In genomic region chr2:50344509-50345106, GRCh38 we compare ENCODE assay signal across 17 cellular contexts.
A peak's percentile ranks its signal among the peaks of the same experiment; 100 is the strongest.
DNase-seq lines count a peak whose midpoint lies in the region; ATAC-seq and TF ChIP-seq lines count a peak whose summit lies in the region.
"Had no signal": no experiment of that assay in that cellular context is flagged by ENCODE, and none has a peak within 500 bp of the region (broad histone marks: within the 10 kb centered on the region; RNA-seq: fewer than 3 reads in every experiment).

No MANE protein-coding gene starts in this region.

- H3K4me1 ChIP-seq in cardiac muscle cell (ENCODE audit: low read depth) = peaks cover 6% of the 10 kb centered on the region
- H3K4me1 ChIP-seq in heart left ventricle = peaks cover 0 to 7% (median 0%) of the 10 kb centered on the region in 12 donors
- no peaks in the 10 kb centered on the region for H3K4me1 ChIP-seq in OCI-LY1 (ENCODE audit: insufficient read depth, low read length, severe bottlenecking)
- H3K4me1 ChIP-seq in upper lobe of right lung = no peaks in the 10 kb centered on the region

- H3K4me3 ChIP-seq in cardiac muscle cell = peak overlapping the region; percentile 55
- H3K4me3 ChIP-seq in heart left ventricle = no peak overlapping the region
- H3K4me3 ChIP-seq in OCI-LY1 (ENCODE audit: low read depth, low read length, poor library complexity, severe bottlenecking) = no peak overlapping the region
- H3K4me3 ChIP-seq in upper lobe of right lung = no peak overlapping the region

- H3K4me3 Mint-ChIP-seq in glutamatergic neuron (ENCODE audit: unreplicated experiment) = peak overlapping the region; percentile 9
- H3K4me3 Mint-ChIP-seq: activated CD8-positive, alpha-beta T cell treated with anti-CD3 and anti-CD28 coated beads, Interleukin-2, amount 10 ng/mL, durations not matched to agents 7 days and 5 days; central memory CD8-positive, alpha-beta T cell; stimulated activated naive B cell treated with anti-CD40 and anti-IgM and Interleukin-4, amounts not matched to agents 10 μg/mL and 1 μg/mL and 100 μg/mL, for 72 hours had no signal

- no peaks in the 10 kb centered on the region for H3K79me2 ChIP-seq in OCI-LY1 (ENCODE audit: insufficient read depth, low read length)

- peak overlapping the region; percentile 13 for H3K27ac ChIP-seq in cardiac muscle cell
- no peak overlapping the region for H3K27ac ChIP-seq in heart left ventricle
- H3K27ac ChIP-seq in OCI-LY1 (ENCODE audit: low read depth, low read length, poor library complexity, severe bottlenecking) = no peak overlapping the region
- no peak overlapping the region for H3K27ac ChIP-seq in upper lobe of right lung

- H3K36me3 ChIP-seq in cardiac muscle cell (no peaks in the 10 kb centered on the region), heart left ventricle (no peaks in the 10 kb centered on the region), OCI-LY1 (ENCODE audit: insufficient read depth, low read length) (no peaks in the 10 kb centered on the region), upper lobe of right lung (no peaks in the 10 kb centered on the region)

- intact Hi-C loops in heart left ventricle (cut with DNase I) = no loop called here
- intact Hi-C loops in upper lobe of right lung (cut with DNase I) = no loop called here

- ATAC-seq in heart left ventricle (no peak), upper lobe of right lung (peak; percentile 15), GM19328 (IDR thresholded peaks at IDR 0.05; ENCODE audit: unreplicated experiment) (no peak), HG03280 (IDR thresholded peaks at IDR 0.05; ENCODE audit: unreplicated experiment) (no peak)
- ATAC-seq: activated CD8-positive, alpha-beta T cell treated with anti-CD3 and anti-CD28 coated beads, Interleukin-2, amount 10 ng/mL, durations not matched to agents 7 days and 5 days; HCT116 had no signal

- 12 to 23% (median 19%) methylated on average over 8 of the region's 8 CpGs for WGBS in heart left ventricle, 4 donors

- H3F3A ChIP-seq in OCI-LY1 (ENCODE audit: insufficient read depth, low read length) = no peaks in the 10 kb centered on the region

- peaks cover 31% of the 10 kb centered on the region for H3K27me3 ChIP-seq in cardiac muscle cell
- peaks cover 0 to 65% (median 26%) of the 10 kb centered on the region in 9 donors for H3K27me3 ChIP-seq in heart left ventricle
- no peaks in the 10 kb centered on the region for H3K27me3 ChIP-seq in OCI-LY1 (ENCODE audit: insufficient read depth, low read length)
- H3K27me3 ChIP-seq in upper lobe of right lung = peaks cover 37% of the 10 kb centered on the region

- peaks cover 8% of the 10 kb centered on the region for H3K27me3 Mint-ChIP-seq in glutamatergic neuron (ENCODE audit: unreplicated experiment)
- H3K27me3 Mint-ChIP-seq: central memory CD8-positive, alpha-beta T cell had no signal

- no peak overlapping the region for H2AFZ ChIP-seq in OCI-LY1 (ENCODE audit: low read length)

- no peak overlapping the region for H3K27ac Mint-ChIP-seq in glutamatergic neuron (ENCODE audit: unreplicated experiment)
- H3K27ac Mint-ChIP-seq: activated CD8-positive, alpha-beta T cell treated with anti-CD3 and anti-CD28 coated beads, Interleukin-2, amount 10 ng/mL, durations not matched to agents 7 days and 5 days; stimulated activated naive B cell treated with anti-CD40 and anti-IgM and Interleukin-4, amounts not matched to agents 10 μg/mL and 1 μg/mL and 100 μg/mL, for 72 hours had no signal

- no peaks in the 10 kb centered on the region for H4K20me1 ChIP-seq in OCI-LY1 (ENCODE audit: insufficient read depth, low read length)

- no peak overlapping the region for H3K4me2 ChIP-seq in OCI-LY1 (ENCODE audit: low read length)

- TF ChIP-seq CTCF in cardiac muscle cell (IDR thresholded peaks at IDR 0.05; ENCODE audit: low read depth, low read length) (no peak), heart left ventricle (IDR thresholded peaks at IDR 0.05) (no peak), OCI-LY1 (IDR thresholded peaks at IDR 0.05; ENCODE audit: low read length) (peak; percentile 36), glutamatergic neuron (IDR thresholded peaks at IDR 0.05; ENCODE audit: partially characterized antibody, unreplicated experiment) (peak; percentile 10), upper lobe of right lung (IDR thresholded peaks at IDR 0.05) (peak; percentile 7)

- no peaks in the 10 kb centered on the region for H3K9me3 ChIP-seq in cardiac muscle cell (ENCODE audit: low read depth)
- H3K9me3 ChIP-seq in heart left ventricle = no peaks in the 10 kb centered on the region
- H3K9me3 ChIP-seq in OCI-LY1 (ENCODE audit: low read length) = no peaks in the 10 kb centered on the region
- no peaks in the 10 kb centered on the region for H3K9me3 ChIP-seq in upper lobe of right lung

- H3K4me1 Mint-ChIP-seq in glutamatergic neuron (ENCODE audit: low read depth, unreplicated experiment) = peaks cover 15% of the 10 kb centered on the region
- H3K4me1 Mint-ChIP-seq: central memory CD8-positive, alpha-beta T cell had no signal

- no peaks in the 10 kb centered on the region for H3K36me3 Mint-ChIP-seq in glutamatergic neuron (ENCODE audit: unreplicated experiment)
- H3K36me3 Mint-ChIP-seq: stimulated activated naive B cell treated with anti-CD40 and anti-IgM and Interleukin-4, amounts not matched to agents 10 μg/mL and 1 μg/mL and 100 μg/mL, for 72 hours had no signal

- peak in 1 of 2 donors; percentile 50 for DNase-seq in cardiac muscle cell (ENCODE audit: low read depth in 1 of 2, low spot score in 1 of 2)
- no peak for DNase-seq in heart left ventricle
- peak; percentile 57 for DNase-seq in glutamatergic neuron
- DNase-seq in upper lobe of right lung = no peak
- DNase-seq in activated CD4-positive, alpha-beta T cell treated with anti-CD3 and anti-CD28 coated beads for 1 hour = no peak
- DNase-seq: activated CD8-positive, alpha-beta T cell treated with anti-CD3 and anti-CD28 coated beads, Interleukin-2, amount 10 ng/mL, durations not matched to agents 7 days and 5 days; DMS153; mammary epithelial cell; NCI-H1436 treated with DMSO at 0.1 percent for 48 hours; stimulated activated CD4-positive, alpha-beta T cell treated with anti-CD3 and anti-CD28 coated beads, Interleukin-2, amount 100 ng/mL, for 48 hours; stimulated activated naive B cell treated with anti-CD40 and anti-IgM and Interleukin-4, amounts not matched to agents 10 μg/mL and 1 μg/mL and 100 μg/mL, for 72 hours; T-helper 9 cell had no signal

- no peak for TF ChIP-seq POLR2A in heart left ventricle (IDR thresholded peaks at IDR 0.05)

- H3K9me2 ChIP-seq in OCI-LY1 (ENCODE audit: low read depth, low read length) = no peaks in the 10 kb centered on the region

- H3K9me3 Mint-ChIP-seq in glutamatergic neuron (ENCODE audit: unreplicated experiment) = peaks cover 4% of the 10 kb centered on the region
- H3K9me3 Mint-ChIP-seq: stimulated activated naive B cell treated with anti-CD40 and anti-IgM and Interleukin-4, amounts not matched to agents 10 μg/mL and 1 μg/mL and 100 μg/mL, for 72 hours had no signal

- no peak overlapping the region for H3K9ac ChIP-seq in OCI-LY1 (ENCODE audit: low read length)

Comparison
In these comparisons a context has a peak if more than half of its experiments do, and no peak if none do; other contexts are left out.
1. CTCF ChIP-seq: peak in OCI-LY1 (single experiment), glutamatergic neuron (single experiment) and upper lobe of right lung (single experiment); none in cardiac muscle cell (single experiment) and heart left ventricle (0 of 12).